25 cellular contexts compared by ENCODE assay signal in the genomic region with DNA sequence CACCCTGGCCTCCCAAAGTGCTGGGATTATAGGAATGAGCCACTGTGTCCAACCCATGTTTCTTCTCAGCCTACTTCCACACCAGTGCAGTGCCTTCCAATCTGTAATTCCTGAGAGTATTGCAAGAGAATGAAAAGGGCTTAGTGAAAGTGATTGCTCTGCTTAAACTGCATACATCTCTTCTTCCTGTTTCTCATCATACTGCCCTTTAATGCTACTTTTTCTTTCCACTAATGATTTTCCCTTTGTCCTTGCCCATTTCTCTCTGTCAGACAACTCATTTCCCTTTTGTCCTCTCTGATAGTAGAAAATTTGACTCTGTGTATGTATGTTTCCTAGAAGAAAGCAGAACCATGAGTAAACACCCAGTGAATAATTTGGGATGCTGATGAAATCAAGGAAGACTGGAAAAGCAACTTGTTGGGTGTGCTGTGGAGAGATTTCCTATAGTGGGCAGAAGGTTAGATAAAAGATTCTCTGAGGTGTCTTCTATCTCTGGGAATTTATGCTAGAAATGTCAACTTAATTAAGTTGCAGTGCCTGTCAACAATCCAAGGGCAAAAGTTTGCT.
A peak's percentile ranks its signal among the peaks of the same experiment; 100 is the strongest.
DNase-seq lines count a peak whose midpoint lies in the region; ATAC-seq, FAIRE-seq and TF ChIP-seq lines count a peak whose summit lies in the region.
"Had no signal": no experiment of that assay in that cellular context is flagged by ENCODE, and none has a peak within 500 bp of the region (broad histone marks: within the 10 kb centered on the region; RNA-seq: fewer than 3 reads in every experiment).

No MANE protein-coding gene starts in this region.

- H3K9me3 ChIP-seq in SK-N-SH, result no peaks in the 10 kb centered on the region
- no peaks in the 10 kb centered on the region for H3K9me3 ChIP-seq in GM12878 (replicated peaks; ENCODE audit: control insufficient read depth, insufficient read depth, low read length)
- no peaks in the 10 kb centered on the region for H3K9me3 ChIP-seq in trophoblast cell (ENCODE audit: insufficient read depth, low read depth, low read length)
- H3K9me3 ChIP-seq: MG63, pancreas, stomach, upper lobe of left lung had no signal

- peak overlapping the region in 2 of 4 donors; percentile 6 to 10 for H3K4me3 Mint-ChIP-seq in IgD-negative memory B cell
- H3K4me3 Mint-ChIP-seq: activated naive CD8-positive, alpha-beta T cell; activated T-cell treated with anti-CD3 and anti-CD28 coated beads, Interleukin-2, amount 50 U/mL, for 72 hours; WTC11 had no signal

- no peak for TF ChIP-seq POLR2A in GM12878 (IDR thresholded peaks at IDR 0.05; ENCODE audit: low read depth, low read length)

- BruUV-seq in GM12878 (replicated peaks; lab: Mats Ljungman, UMichigan), result no TSS peak

- no peaks in the 10 kb centered on the region for H3F3A ChIP-seq in SK-N-SH (replicated peaks; ENCODE audit: insufficient read depth)

- H3K9ac ChIP-seq in SK-N-SH (no peak overlapping the region), GM12878 (ENCODE audit: control insufficient read depth, insufficient read depth, low read length) (no peak overlapping the region), trophoblast cell (ENCODE audit: low read length) (no peak overlapping the region)

- H4K12ac ChIP-seq in trophoblast cell (ENCODE audit: low read depth, low read length), result no peak overlapping the region

- H3K14ac ChIP-seq in trophoblast cell (ENCODE audit: low read length), result no peak overlapping the region

- POLR2A ChIA-PET in SK-N-SH (lab: Yijun Ruan, JAX), result no interaction called here
- POLR2A ChIA-PET in GM12878 (lab: Charles Lee), result no interaction called here

- ATAC-seq in SK-N-SH treated with all-trans-retinoic acid at 6 μM for 48 hours (no peak), GM12878 (no peak)
- ATAC-seq: activated T-cell treated with anti-CD3 and anti-CD28 coated beads, Interleukin-2, amount 50 U/mL, for 72 hours; naive thymus-derived CD8-positive, alpha-beta T cell; pancreas; WTC11 had no signal

- no peaks in the 10 kb centered on the region for H3K36me3 Mint-ChIP-seq in IgD-negative memory B cell
- H3K36me3 Mint-ChIP-seq: WTC11 had no signal

- no peaks in the 10 kb centered on the region for H3K79me2 ChIP-seq in SK-N-SH (ENCODE audit: insufficient read depth)
- no peaks in the 10 kb centered on the region for H3K79me2 ChIP-seq in GM12878 (ENCODE audit: control insufficient read depth, insufficient read depth, low read length)
- H3K79me2 ChIP-seq in trophoblast cell (ENCODE audit: control insufficient read depth, insufficient read depth, low read length, poor library complexity), result no peaks in the 10 kb centered on the region

- H4K8ac ChIP-seq in trophoblast cell (ENCODE audit: low read depth, low read length), result no peak overlapping the region

- peaks cover 4% of the 10 kb centered on the region for H3K27me3 Mint-ChIP-seq in IgD-negative memory B cell
- H3K27me3 Mint-ChIP-seq: activated naive CD8-positive, alpha-beta T cell; naive thymus-derived CD8-positive, alpha-beta T cell had no signal

- in situ Hi-C loops in GM12878 (cut with MboI), result loop anchor here (10.0 to 25.0 kb wide), 3 partner anchors 126 to 1844 kb away; a partner anchor contains a TSS

- no peak overlapping the region for H4K91ac ChIP-seq in trophoblast cell (ENCODE audit: low read depth, low read length)

- SMC1A ChIA-PET in GM12878 (lab: Charles Lee; ENCODE audit: uncharacterized antibody, unreplicated experiment), result interaction anchor here (0.8 to 4.0 kb wide), 8 partner anchors 27 to 278 kb away, joined by 3 to 43 read pairs (median 12); no protein-coding TSS in a partner anchor

- H3K4me1 ChIP-seq in SK-N-SH (ENCODE audit: control insufficient read depth in 1 of 2, insufficient read depth in 2 of 2, low read depth in 1 of 2, low read length in 1 of 2) (0 out of 4 replicates have a peak, but pooled peaks cover 0 to 5% of the 10 kb centered on the region in 2 experiments), GM12878 (ENCODE audit: control insufficient read depth, insufficient read depth, low read length) (peaks cover 52% of the 10 kb centered on the region), trophoblast cell (ENCODE audit: control insufficient read depth in 1 of 2, insufficient read depth in 2 of 2, low read length in 2 of 2) (no peaks in the 10 kb centered on the region)

- intact Hi-C loops in GM12878 (cut with micrococcal nuclease; ENCODE audit: unreplicated experiment), result no loop called here

- no peak overlapping the region for H2BK12ac ChIP-seq in trophoblast cell (ENCODE audit: low read length)

- no peak overlapping the region for H3K4ac ChIP-seq in trophoblast cell (ENCODE audit: low read depth, low read length)

- no peak overlapping the region for H3K4me2 ChIP-seq in SK-N-SH
- peak overlapping the region; percentile 41; the same call in 1 of the 2 replicates for H3K4me2 ChIP-seq in GM12878 (ENCODE audit: control insufficient read depth, insufficient read depth)
- H3K4me2 ChIP-seq in trophoblast cell (ENCODE audit: low read length), result no peak overlapping the region

- no peak for TF ChIP-seq RAD21 in SK-N-SH (IDR thresholded peaks at IDR 0.05; ENCODE audit: low read length)
- TF ChIP-seq RAD21 in GM12878 (IDR thresholded peaks at IDR 0.05; ENCODE audit: insufficient read depth, low read depth, low read length), result no peak

- H2BK120ac ChIP-seq in trophoblast cell (ENCODE audit: insufficient read depth, low read length, poor library complexity), result no peak overlapping the region

- no peaks in the 10 kb centered on the region for H3K9me2 ChIP-seq in SK-N-SH

- TF ChIP-seq EP300 in SK-N-SH (IDR thresholded peaks at IDR 0.05; ENCODE audit: borderline replicate concordance in 1 of 2, low read depth in 1 of 2, low read length in 1 of 2) (no peak), GM12878 (IDR thresholded peaks at IDR 0.05; ENCODE audit: borderline replicate concordance in 1 of 2, control insufficient read depth in 1 of 2, low read depth in 2 of 2, low read length in 2 of 2) (no peak)

- no peak overlapping the region for H3K18ac ChIP-seq in trophoblast cell (ENCODE audit: low read length)

- H3K23ac ChIP-seq in trophoblast cell (ENCODE audit: low read length), result no peak overlapping the region

- TF ChIP-seq CTCF in SK-N-SH (IDR thresholded peaks at IDR 0.05) (no peak), GM12878 (IDR thresholded peaks at IDR 0.05 in 2 of 3, conservative IDR thresholded peaks at IDR 0.05 in 1 of 3; ENCODE audit: control insufficient read depth in 2 of 3, extremely low read depth in 1 of 3, insufficient read depth in 1 of 3, low read depth in 3 of 3, low read length in 3 of 3) (no peak)

- CTCF ChIA-PET in SK-N-SH (lab: Yijun Ruan, JAX) (no interaction called here), GM12878 (lab: Yijun Ruan, JAX) (interaction anchor here (0.9 to 4.0 kb wide), 8 partner anchors 30 to 262 kb away, joined by 3 to 46 read pairs (median 20); no protein-coding TSS in a partner anchor)

- no peak for FAIRE-seq in GM12878 (lab: Jason Lieb, UNC)
- FAIRE-seq: A204.1, pancreas had no signal

- H4K20me1 ChIP-seq in SK-N-SH (ENCODE audit: insufficient read depth), result no peaks in the 10 kb centered on the region
- H4K20me1 ChIP-seq in GM12878 (ENCODE audit: control insufficient read depth, insufficient read depth), result no peaks in the 10 kb centered on the region

- DNase-seq in SK-N-SH, result no peak
- no peak for DNase-seq in GM12878 (ENCODE audit: low read depth, low spot score)
- DNase-seq in trophoblast cell, result peak; percentile 39 to 73
- DNase-seq in NCI-H774 (lab: John Stamatoyannopoulos, UW), result no peak
- DNase-seq in NK-92 (lab: John Stamatoyannopoulos, UW; ENCODE audit: unreplicated experiment), result no peak
- no peak for DNase-seq in GF-D8 (lab: John Stamatoyannopoulos, UW)
- DNase-seq: activated T-cell treated with anti-CD3 and anti-CD28 coated beads, Interleukin-2, amount 50 U/mL, for 72 hours; brain microvascular endothelial cell; C1 segment of cervical spinal cord; dermis blood vessel endothelial cell; DMS53; IMR-90; MG63; naive thymus-derived CD8-positive, alpha-beta T cell; NCI-H187; NCI-H2227 treated with DMSO at 0.1 percent for 48 hours; pancreas; stomach; upper lobe of left lung had no signal

- no peak overlapping the region for H2BK5ac ChIP-seq in trophoblast cell (ENCODE audit: low read depth, low read length, poor library complexity)

- H3K79me1 ChIP-seq in trophoblast cell (ENCODE audit: low read length), result no peaks in the 10 kb centered on the region

- H3K27ac ChIP-seq in SK-N-SH (ENCODE audit: low read depth in 2 of 2, low read length in 1 of 2) (no peak overlapping the region), GM12878 (ENCODE audit: control insufficient read depth, insufficient read depth) (no peak overlapping the region; the same call in 1 of the 2 replicates), trophoblast cell (ENCODE audit: low read depth, low read length) (no peak overlapping the region)
- H3K27ac ChIP-seq: brain microvascular endothelial cell, pancreas, RWPE1, stomach, upper lobe of left lung had no signal

- H3K27ac Mint-ChIP-seq in IgD-negative memory B cell, result peak overlapping the region in 2 of 3 donors; percentile 6 to 68
- H3K27ac Mint-ChIP-seq: activated naive CD8-positive, alpha-beta T cell; activated T-cell treated with anti-CD3 and anti-CD28 coated beads, Interleukin-2, amount 50 U/mL, for 72 hours; WTC11 had no signal

- H3K9me3 Mint-ChIP-seq in IgD-negative memory B cell, result no peaks in the 10 kb centered on the region
- H3K9me3 Mint-ChIP-seq: activated T-cell treated with anti-CD3 and anti-CD28 coated beads, Interleukin-2, amount 50 U/mL, for 72 hours; WTC11 had no signal

- no peak overlapping the region for H2AK5ac ChIP-seq in trophoblast cell (ENCODE audit: low read length)

- H3K4me1 Mint-ChIP-seq in IgD-negative memory B cell, result peaks cover 65 to 75% (median 75%) of the 10 kb centered on the region in 3 donors
- H3K4me1 Mint-ChIP-seq: WTC11 had no signal

- H3K36me3 ChIP-seq in SK-N-SH (replicated peaks in 1 of 2; ENCODE audit: control insufficient read depth in 1 of 2, insufficient read depth in 2 of 2, low read length in 1 of 2), result no peaks in the 10 kb centered on the region
- no peaks in the 10 kb centered on the region for H3K36me3 ChIP-seq in GM12878 (ENCODE audit: control insufficient read depth in 2 of 2, insufficient read depth in 2 of 2, low read length in 1 of 2)
- H3K36me3 ChIP-seq in trophoblast cell (ENCODE audit: control insufficient read depth in 1 of 2, insufficient read depth in 2 of 2, low read length in 2 of 2), result no peaks in the 10 kb centered on the region
- H3K36me3 ChIP-seq: brain microvascular endothelial cell, MG63, pancreas, stomach, upper lobe of left lung had no signal

- H3K27me3 ChIP-seq in SK-N-SH (ENCODE audit: insufficient read depth) (no peaks in the 10 kb centered on the region), GM12878 (replicated peaks in 1 of 2; ENCODE audit: control insufficient read depth in 2 of 2, insufficient read depth in 2 of 2, low read length in 1 of 2) (no peaks in the 10 kb centered on the region), trophoblast cell (ENCODE audit: insufficient read depth, low read length) (no peaks in the 10 kb centered on the region)
- H3K27me3 ChIP-seq: brain microvascular endothelial cell, MG63, pancreas, stomach, upper lobe of left lung had no signal

- RAD21 ChIA-PET in GM12878 (lab: Charles Lee; ENCODE audit: unreplicated experiment), result interaction anchor here (1.8 to 4.0 kb wide), 2 partner anchors 29 to 107 kb away, joined by 9 to 20 read pairs; no protein-coding TSS in a partner anchor

- no peak overlapping the region for H3K4me3 ChIP-seq in SK-N-SH (ENCODE audit: low read depth in 2 of 2, low read length in 1 of 2)
- no peak overlapping the region for H3K4me3 ChIP-seq in GM12878
- H3K4me3 ChIP-seq in trophoblast cell (ENCODE audit: low read depth, low read length), result no peak overlapping the region
- H3K4me3 ChIP-seq: MG63, pancreas, stomach, upper lobe of left lung had no signal

- H2AFZ ChIP-seq in SK-N-SH (ENCODE audit: low read depth) (no peak overlapping the region; the same call in 1 of the 2 replicates), GM12878 (ENCODE audit: control insufficient read depth, low read depth, low read length) (peak overlapping the region; percentile 24; the same call in 1 of the 2 replicates), trophoblast cell (ENCODE audit: insufficient read depth, low read length, poor library complexity) (no peak overlapping the region)

Comparison
In these comparisons a context has a peak if more than half of its experiments do, and no peak if none do; other contexts are left out.
1. DNase-seq: peak in trophoblast cell (2 of 2); none in SK-N-SH (single experiment), GM12878 (single experiment), NCI-H774 (single experiment), NK-92 (single experiment) and GF-D8 (single experiment).